In the genomic region with DNA sequence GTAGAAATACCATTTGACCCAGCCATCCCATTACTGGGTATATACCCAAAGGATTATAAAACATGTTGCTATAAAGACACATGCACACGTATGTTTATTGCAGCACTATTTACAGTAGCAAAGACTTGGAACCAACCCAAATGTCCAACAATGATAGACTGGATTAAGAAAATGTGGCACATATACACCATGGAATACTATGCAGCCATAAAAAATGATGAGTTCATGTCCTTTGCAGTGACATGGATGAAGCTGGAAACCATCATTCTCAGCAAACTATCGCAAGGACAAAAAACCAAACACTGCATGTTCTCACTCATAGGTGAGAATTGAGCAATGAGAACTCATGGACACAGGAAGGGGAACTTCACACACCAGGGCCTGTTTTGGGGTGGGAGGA, we compare ENCODE assay signal across 7 cellular contexts. TPM values are rescaled to one million over a fixed set of nuclear protein-coding genes. Genes with fewer than 3 reads are reported as not detected.
"Had no signal": no experiment of that assay in that cellular context is flagged by ENCODE, and none has a peak within 500 bp of the region (broad histone marks: within the 10 kb centered on the region; RNA-seq: fewer than 3 reads in every experiment).

No MANE protein-coding gene starts in this region.

RNA-seq across cellular contexts. Expression of a gene that starts 49.2 kb away (rescaled TPM):
- total RNA-seq: GM23338, H1, H9, HepG2, HFFc6, HT1080 had no signal
- polyA plus RNA-seq: GM23338, H1, HepG2, IgD-negative memory B cell had no signal
